ENCODE assay signal across 25 cellular contexts in the genomic region with DNA sequence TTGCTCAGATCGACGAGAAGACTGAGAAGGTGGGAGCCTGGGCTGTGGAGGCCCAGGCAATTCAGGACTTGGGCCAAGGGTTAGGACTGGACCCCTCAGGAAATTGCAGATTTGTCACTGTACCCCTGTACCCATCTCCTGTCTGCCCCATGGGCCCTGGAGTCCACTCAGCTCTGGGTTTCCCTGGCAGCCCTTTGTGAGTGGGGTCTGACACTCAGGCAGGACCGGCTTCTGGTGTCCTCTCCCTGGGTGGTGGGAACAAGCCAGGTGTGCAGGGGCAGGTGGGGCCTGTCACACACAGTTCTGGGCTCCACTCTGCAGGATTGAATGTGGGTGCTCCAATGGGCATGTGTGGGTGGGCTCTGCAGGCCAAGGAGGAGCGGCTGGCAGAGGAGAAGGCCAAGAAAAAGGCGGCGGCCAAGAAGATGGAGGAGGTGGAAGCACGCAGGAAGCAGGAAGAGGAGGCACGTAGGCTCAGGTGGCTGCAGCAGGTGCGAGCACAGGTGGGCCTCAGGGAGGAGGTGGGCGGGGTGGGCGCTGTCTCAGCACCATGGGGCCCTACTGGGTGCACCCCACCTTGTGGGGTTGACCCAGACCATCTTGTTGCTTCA. TPM values are rescaled to one million over a fixed set of nuclear protein-coding genes. Genes with fewer than 3 reads are reported as not detected.
A peak's percentile ranks its signal among the peaks of the same experiment; 100 is the strongest.
DNase-seq lines count a peak whose midpoint lies in the region; ATAC-seq and TF ChIP-seq lines count a peak whose summit lies in the region.
"Had no signal": no experiment of that assay in that cellular context is flagged by ENCODE, and none has a peak within 500 bp of the region (broad histone marks: within the 10 kb centered on the region; RNA-seq: fewer than 3 reads in every experiment).

No MANE protein-coding gene starts in this region.

- H3K4me3 ChIP-seq in testis = no peak overlapping the region
- H3K4me3 ChIP-seq: BLaER1 treated with 17β-estradiol and CSF1 and Interleukin-3, amounts not matched to agents 10 nM and 100 nM; breast epithelium; GM12878; SK-N-MC had no signal

- peak in 1 of 2 donors; percentile 35 for DNase-seq in activated naive CD4-positive, alpha-beta T cell treated with anti-CD3 and anti-CD28 coated beads, Interleukin-2, amount 50 U/mL, for 72 hours (ENCODE audit: low spot score in 2 of 2)
- DNase-seq in activated naive CD4-positive, alpha-beta T cell treated with anti-CD3 and anti-CD28 coated beads, Interleukin-2, amount 50 U/mL, for 16 hours = no peak
- DNase-seq in activated CD4-positive, alpha-beta memory T cell treated with anti-CD3 and anti-CD28 coated beads, Interleukin-2, amount 10 ng/mL, durations not matched to agents 7 days and 5 days = peak; percentile 15
- DNase-seq in left lobe of liver (ENCODE audit: low spot score) (peak; percentile 33), testis (peak; percentile 10), GM10248 (ENCODE audit: extremely low spot score) (no peak)
- DNase-seq: activated gamma-delta T cell treated with Interleukin-2 at 50 U/mL for 16 hours, kidney glomerular epithelial cell, NCI-H1436 treated with DMSO at 0.1 percent for 48 hours, NCI-H2107, NCI-H446, NCI-H82, small intestine had no signal

- no peaks in the 10 kb centered on the region for H3K4me1 Mint-ChIP-seq in activated CD4-positive, alpha-beta memory T cell treated with anti-CD3 and anti-CD28 coated beads, Interleukin-2, amount 10 ng/mL, durations not matched to agents 7 days and 5 days
- H3K4me1 Mint-ChIP-seq: memory B cell had no signal

- peak overlapping the region; percentile 15 to 38 for H3K27ac Mint-ChIP-seq in activated naive CD4-positive, alpha-beta T cell treated with anti-CD3 and anti-CD28 coated beads, Interleukin-2, amount 50 U/mL, for 72 hours
- H3K27ac Mint-ChIP-seq in activated CD4-positive, alpha-beta memory T cell treated with anti-CD3 and anti-CD28 coated beads, Interleukin-2, amount 10 ng/mL, durations not matched to agents 7 days and 5 days = no peak overlapping the region
- H3K27ac Mint-ChIP-seq: memory B cell had no signal

- H3K36me3 Mint-ChIP-seq in activated naive CD4-positive, alpha-beta T cell treated with anti-CD3 and anti-CD28 coated beads, Interleukin-2, amount 50 U/mL, for 72 hours = peaks cover 26 to 43% of the 10 kb centered on the region in 2 donors
- peaks cover 79% of the 10 kb centered on the region for H3K36me3 Mint-ChIP-seq in activated CD4-positive, alpha-beta memory T cell treated with anti-CD3 and anti-CD28 coated beads, Interleukin-2, amount 10 ng/mL, durations not matched to agents 7 days and 5 days (ENCODE audit: low read depth)

- H3K36me3 ChIP-seq in testis (ENCODE audit: low read depth, missing control alignments) = no peaks in the 10 kb centered on the region
- H3K36me3 ChIP-seq: breast epithelium had no signal

- H3K27me3 ChIP-seq in testis = no peaks in the 10 kb centered on the region
- H3K27me3 ChIP-seq: BLaER1 treated with 17β-estradiol and CSF1 and Interleukin-3, amounts not matched to agents 10 nM and 100 nM; breast epithelium; neutrophil had no signal

- no peak for TF ChIP-seq POLR2A in testis (IDR thresholded peaks at IDR 0.05)

- H3K4me1 ChIP-seq in testis = no peaks in the 10 kb centered on the region
- H3K4me1 ChIP-seq: breast epithelium had no signal

- intact Hi-C loops in testis (cut with DNase I; ENCODE audit: low total_unique reads) = no loop called here

- no peak for ATAC-seq in activated naive CD4-positive, alpha-beta T cell treated with anti-CD3 and anti-CD28 coated beads, Interleukin-2, amount 50 U/mL, for 72 hours
- ATAC-seq in left lobe of liver (no peak), HG03521 (IDR thresholded peaks at IDR 0.05; ENCODE audit: unreplicated experiment) (no peak)
- ATAC-seq: activated CD4-positive, CD25-positive, alpha-beta regulatory T cell treated with anti-CD3 and anti-CD28 coated beads, Interleukin-2, amount 50 U/mL, for 24 hours; GM12878 had no signal

- WGBS in testis, 2 donors = 93 to 97% methylated on average over 10 to 11 of the region's 11 CpGs

- POLR2A ChIA-PET in activated CD4-positive, alpha-beta memory T cell treated with anti-CD3 and anti-CD28 coated beads, Interleukin-2, amount 10 ng/mL, durations not matched to agents 7 days and 5 days (lab: Charles Lee) = no interaction called here
- POLR2A ChIA-PET in GM10248 (lab: Yijun Ruan, JAX) = no interaction called here

- H3K9me3 ChIP-seq in testis = no peaks in the 10 kb centered on the region
- H3K9me3 ChIP-seq: BLaER1 treated with 17β-estradiol and CSF1 and Interleukin-3, amounts not matched to agents 10 nM and 100 nM; breast epithelium; neutrophil had no signal

- CTCF ChIA-PET in activated CD4-positive, alpha-beta memory T cell treated with anti-CD3 and anti-CD28 coated beads, Interleukin-2, amount 10 ng/mL, durations not matched to agents 7 days and 5 days (lab: Charles Lee) = no interaction called here
- CTCF ChIA-PET in GM10248 (lab: Yijun Ruan, JAX) = no interaction called here

- TF ChIP-seq CTCF in testis (IDR thresholded peaks at IDR 0.05) (no peak), GM10248 (IDR thresholded peaks at IDR 0.05; ENCODE audit: control extremely low read depth, extremely low read depth, low read depth, missing control alignments) (no peak)

- no peak overlapping the region for H3K27ac ChIP-seq in testis
- H3K27ac ChIP-seq: BLaER1 treated with 17β-estradiol and CSF1 and Interleukin-3, amounts not matched to agents 10 nM and 100 nM; breast epithelium; neutrophil; RWPE1; SK-N-MC had no signal

- no peaks in the 10 kb centered on the region for H3K27me3 Mint-ChIP-seq in activated CD4-positive, alpha-beta memory T cell treated with anti-CD3 and anti-CD28 coated beads, Interleukin-2, amount 10 ng/mL, durations not matched to agents 7 days and 5 days
- H3K27me3 Mint-ChIP-seq: memory B cell had no signal

- no peak overlapping the region for H3K4me3 Mint-ChIP-seq in activated CD4-positive, alpha-beta memory T cell treated with anti-CD3 and anti-CD28 coated beads, Interleukin-2, amount 10 ng/mL, durations not matched to agents 7 days and 5 days
- H3K4me3 Mint-ChIP-seq: memory B cell had no signal

- no peaks in the 10 kb centered on the region for H3K9me3 Mint-ChIP-seq in activated naive CD4-positive, alpha-beta T cell treated with anti-CD3 and anti-CD28 coated beads, Interleukin-2, amount 50 U/mL, for 72 hours
- H3K9me3 Mint-ChIP-seq in activated CD4-positive, alpha-beta memory T cell treated with anti-CD3 and anti-CD28 coated beads, Interleukin-2, amount 10 ng/mL, durations not matched to agents 7 days and 5 days = no peaks in the 10 kb centered on the region
- H3K9me3 Mint-ChIP-seq: memory B cell had no signal

RNA-seq across cellular contexts. Expression of gene INCENP, which starts 21.6 kb away (rescaled TPM):
- total RNA-seq in activated naive CD4-positive, alpha-beta T cell treated with anti-CD3 and anti-CD28 coated beads, Interleukin-2, amount 50 U/mL, for 72 hours = 100 to 1,000 TPM; 142 to 205 TPM
- 100 to 1,000 TPM; 156 to 169 TPM for total RNA-seq in activated CD4-positive, alpha-beta memory T cell treated with anti-CD3 and anti-CD28 coated beads, Interleukin-2, amount 10 ng/mL, durations not matched to agents 7 days and 5 days
- total RNA-seq in left lobe of liver (7.3 TPM), testis (10 to 100 TPM; 42.0 to 46.6 TPM)
- 25.0 TPM for polyA plus RNA-seq in testis (ENCODE audit: insufficient read depth, low read depth, low replicate concordance)

RNA-seq across cellular contexts. Expression of gene SCGB1D1, which starts 44.6 kb away (rescaled TPM):
- not detected for total RNA-seq in activated naive CD4-positive, alpha-beta T cell treated with anti-CD3 and anti-CD28 coated beads, Interleukin-2, amount 50 U/mL, for 72 hours
- not detected for total RNA-seq in activated CD4-positive, alpha-beta memory T cell treated with anti-CD3 and anti-CD28 coated beads, Interleukin-2, amount 10 ng/mL, durations not matched to agents 7 days and 5 days
- not detected for total RNA-seq in left lobe of liver
- total RNA-seq in testis = not detected
- not detected for polyA plus RNA-seq in testis (ENCODE audit: insufficient read depth, low read depth, low replicate concordance)
- total RNA-seq: breast epithelium, fibroblast of lung, GM12878, H1 had no signal
- polyA plus RNA-seq: AG04450, fibroblast of lung, GM12878, H1, small intestine had no signal

Comparison
In these comparisons a context has a peak if more than half of its experiments do, and no peak if none do; other contexts are left out.
1. DNase-seq: peak in activated CD4-positive, alpha-beta memory T cell treated with anti-CD3 and anti-CD28 coated beads, Interleukin-2, amount 10 ng/mL, durations not matched to agents 7 days and 5 days (single experiment), left lobe of liver (single experiment) and testis (single experiment); none in activated naive CD4-positive, alpha-beta T cell treated with anti-CD3 and anti-CD28 coated beads, Interleukin-2, amount 50 U/mL, for 16 hours (single experiment) and GM10248 (single experiment).